In genomic region chr11:93694586-93694985, GRCh38 we compare ENCODE assay signal across 34 cellular contexts.
"Had no signal": no experiment of that assay in that cellular context is flagged by ENCODE, and none has a peak within 500 bp of the region (broad histone marks: within the 10 kb centered on the region; RNA-seq: fewer than 3 reads in every experiment).

No MANE protein-coding gene starts in this region.

- H3K27ac ChIP-seq: colonic mucosa, epithelial cell of prostate, heart right ventricle, psoas muscle, sigmoid colon, skin epidermis, spleen, tibial artery had no signal

- H3K4me1 ChIP-seq: colonic mucosa, heart right ventricle, psoas muscle, sigmoid colon, testis, tibial artery had no signal

- ATAC-seq: esophagus mucosa; heart right ventricle; left lobe of liver; mucosa of descending colon; naive thymus-derived CD4-positive, alpha-beta T cell; psoas muscle; right cardiac atrium; stimulated activated memory B cell treated with anti-CD40 and anti-IgM and Interleukin-4, amounts not matched to agents 10 μg/mL and 1 μg/mL and 100 μg/mL, for 72 hours; stimulated activated naive CD8-positive, alpha-beta T cell treated with anti-CD3 and anti-CD28 coated beads, Interleukin-15, Interleukin-2, amounts not matched to agents 100 U/mL and 50 U/mL, for 24 hours had no signal

- H3K27me3 Mint-ChIP-seq: dendritic cell treated with granulocyte-macrophage colony-stimulating factor and Interleukin-4, amounts not matched to agents 40 ng/mL and 50 ng/mL, for 4 days; memory B cell; naive thymus-derived CD4-positive, alpha-beta T cell; stimulated activated memory B cell treated with anti-CD40 and anti-IgM and Interleukin-4, amounts not matched to agents 10 μg/mL and 1 μg/mL and 100 μg/mL, for 72 hours; type B pancreatic cell had no signal

- DNase-seq: colonic mucosa; effector CD8-positive, alpha-beta T cell; endodermal cell; foreskin melanocyte; glutamatergic neuron; heart right ventricle; hippocampal formation; immature natural killer cell; islet precursor cell; kidney glomerular epithelial cell; mucosa of descending colon; naive thymus-derived CD4-positive, alpha-beta T cell; nucleus accumbens; posterior cingulate gyrus; psoas muscle; right cardiac atrium; sigmoid colon; spleen; stimulated activated CD4-positive, alpha-beta T cell treated with anti-CD3 and anti-CD28 coated beads, Interleukin-4, amount 100 ng/mL, for 4 hours; stimulated activated naive CD8-positive, alpha-beta T cell treated with anti-CD3 and anti-CD28 coated beads, Interleukin-15, Interleukin-2, amounts not matched to agents 100 U/mL and 50 U/mL, for 24 hours; substantia nigra; testis; tibial artery had no signal

- H3K9me3 ChIP-seq: colonic mucosa, heart right ventricle, mucosa of descending colon, psoas muscle, sigmoid colon, spleen, testis, tibial artery had no signal

- H3K4me3 Mint-ChIP-seq: dendritic cell treated with granulocyte-macrophage colony-stimulating factor and Interleukin-4, amounts not matched to agents 40 ng/mL and 50 ng/mL, for 4 days; endodermal cell; immature natural killer cell; memory B cell; mesothelial cell of epicardium; naive thymus-derived CD4-positive, alpha-beta T cell; nephron; stimulated activated memory B cell treated with anti-CD40 and anti-IgM and Interleukin-4, amounts not matched to agents 10 μg/mL and 1 μg/mL and 100 μg/mL, for 72 hours; type B pancreatic cell had no signal

- H3K9me3 Mint-ChIP-seq: dendritic cell treated with granulocyte-macrophage colony-stimulating factor and Interleukin-4, amounts not matched to agents 40 ng/mL and 50 ng/mL, for 4 days; endodermal cell; immature natural killer cell; memory B cell; mesothelial cell of epicardium; naive thymus-derived CD4-positive, alpha-beta T cell; nephron; stimulated activated memory B cell treated with anti-CD40 and anti-IgM and Interleukin-4, amounts not matched to agents 10 μg/mL and 1 μg/mL and 100 μg/mL, for 72 hours; type B pancreatic cell had no signal

- H3K27me3 ChIP-seq: colonic mucosa, heart right ventricle, sigmoid colon, spleen, testis, tibial artery had no signal

- H3K4me1 Mint-ChIP-seq: endodermal cell, immature natural killer cell, mesothelial cell of epicardium, nephron had no signal

- H3K27ac Mint-ChIP-seq: dendritic cell treated with granulocyte-macrophage colony-stimulating factor and Interleukin-4, amounts not matched to agents 40 ng/mL and 50 ng/mL, for 4 days; endodermal cell; memory B cell; mesothelial cell of epicardium; nephron; stimulated activated memory B cell treated with anti-CD40 and anti-IgM and Interleukin-4, amounts not matched to agents 10 μg/mL and 1 μg/mL and 100 μg/mL, for 72 hours; type B pancreatic cell had no signal

- H3K4me3 ChIP-seq: colonic mucosa, heart right ventricle, lung, mucosa of descending colon, psoas muscle, sigmoid colon, skin epidermis, spleen, testis, tibial artery had no signal
